In the genomic region with DNA sequence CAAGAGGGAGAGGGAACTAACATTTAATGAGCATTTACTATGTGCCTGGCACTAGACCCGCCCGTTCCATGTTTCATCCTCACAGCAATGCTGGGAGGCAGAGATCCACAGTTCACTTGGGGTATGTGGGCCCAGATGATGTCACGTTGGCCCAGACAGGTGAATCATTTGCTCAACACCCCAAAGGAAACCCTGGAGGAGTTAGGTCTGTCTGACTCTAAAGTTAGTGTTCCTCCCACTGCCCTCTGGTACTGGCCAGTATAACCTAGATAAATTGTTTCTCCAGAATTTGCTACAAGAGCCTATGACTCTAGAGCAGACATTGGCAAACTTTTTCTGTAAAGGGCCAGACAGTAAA, we compare ENCODE assay signal across 17 cellular contexts.
DNase-seq lines count a peak whose midpoint lies in the region; ATAC-seq and TF ChIP-seq lines count a peak whose summit lies in the region.
"Had no signal": no experiment of that assay in that cellular context is flagged by ENCODE, and none has a peak within 500 bp of the region (broad histone marks: within the 10 kb centered on the region; RNA-seq: fewer than 3 reads in every experiment).

No MANE protein-coding gene starts in this region.

- H3K9me3 Mint-ChIP-seq in activated T-helper 2 cell treated with anti-CD3 and anti-CD28 coated beads, Interferon-gamma antibody, Interleukin-2, Interleukin-4, amounts not matched to agents 10 μg/mL and 5 μg/mL and 100 μg/mL, durations not matched to agents 14 hours and 24 hours and 36 hours: no peaks in the 10 kb centered on the region
- H3K9me3 Mint-ChIP-seq: natural killer cell treated with Interleukin-12 subunit alpha and Interleukin-12 subunit beta and Interleukin-15 and Interleukin-18, amount 100 ng/mL, for 72 hours had no signal

- TF ChIP-seq CTCF in RWPE1 (conservative IDR thresholded peaks at IDR 0.05; ENCODE audit: low read depth) (no peak), fibroblast of lung (conservative IDR thresholded peaks at IDR 0.05 in 1 of 2, IDR thresholded peaks at IDR 0.05 in 1 of 2; ENCODE audit: low read depth in 1 of 2, low read length in 2 of 2) (no peak)

- H3K36me3 ChIP-seq in fibroblast of lung (ENCODE audit: control insufficient read depth, insufficient read depth, low read length): peaks cover 1% of the 10 kb centered on the region
- H3K36me3 ChIP-seq in skeletal muscle satellite cell (ENCODE audit: insufficient read depth, low read length): peaks cover 8% of the 10 kb centered on the region

- H3K9ac ChIP-seq in fibroblast of lung (ENCODE audit: insufficient read depth, low read length) (no peak overlapping the region), skeletal muscle satellite cell (ENCODE audit: low read depth, low read length) (peak overlapping the region; percentile 63)

- H3K27ac Mint-ChIP-seq in activated T-helper 2 cell treated with anti-CD3 and anti-CD28 coated beads, Interferon-gamma antibody, Interleukin-2, Interleukin-4, amounts not matched to agents 10 μg/mL and 5 μg/mL and 100 μg/mL, durations not matched to agents 14 hours and 24 hours and 36 hours: no peak overlapping the region
- H3K27ac Mint-ChIP-seq: activated CD8-positive, alpha-beta T cell treated with anti-CD3 and anti-CD28 coated beads, Interleukin-2, amount 10 ng/mL, durations not matched to agents 7 days and 5 days; natural killer cell treated with Interleukin-12 subunit alpha and Interleukin-12 subunit beta and Interleukin-15 and Interleukin-18, amount 100 ng/mL, for 72 hours had no signal

- no peak overlapping the region for H3K4me3 ChIP-seq in fibroblast of lung (replicated peaks in 1 of 4; ENCODE audit: control extremely low read depth in 1 of 4, insufficient read depth in 1 of 4, low read depth in 3 of 4, low read length in 4 of 4)
- H3K4me3 ChIP-seq in skeletal muscle satellite cell (ENCODE audit: low read length): no peak overlapping the region
- H3K4me3 ChIP-seq: body of pancreas, tibial nerve had no signal

- intact Hi-C loops in activated T-helper 2 cell treated with anti-CD3 and anti-CD28 coated beads, Interferon-gamma antibody, Interleukin-2, Interleukin-4, amounts not matched to agents 10 μg/mL and 5 μg/mL and 100 μg/mL, durations not matched to agents 14 hours and 24 hours and 36 hours (cut with micrococcal nuclease): no loop called here

- H3K9me3 ChIP-seq in fibroblast of lung (ENCODE audit: control insufficient read depth, insufficient read depth, low read depth, low read length) (no peaks in the 10 kb centered on the region), skeletal muscle satellite cell (replicated peaks; ENCODE audit: low read length) (no peaks in the 10 kb centered on the region)
- H3K9me3 ChIP-seq: body of pancreas, tibial nerve had no signal

- H3K4me1 ChIP-seq in fibroblast of lung (ENCODE audit: control insufficient read depth, extremely low read depth, insufficient read depth, low read length) (peaks cover 18% of the 10 kb centered on the region), skeletal muscle satellite cell (ENCODE audit: control insufficient read depth, insufficient read depth, low read length) (peaks cover 32% of the 10 kb centered on the region)
- H3K4me1 ChIP-seq: tibial nerve had no signal

- peaks cover 38% of the 10 kb centered on the region for H3K4me1 Mint-ChIP-seq in activated T-helper 2 cell treated with anti-CD3 and anti-CD28 coated beads, Interferon-gamma antibody, Interleukin-2, Interleukin-4, amounts not matched to agents 10 μg/mL and 5 μg/mL and 100 μg/mL, durations not matched to agents 14 hours and 24 hours and 36 hours (ENCODE audit: low read depth)

- H3K36me3 Mint-ChIP-seq in activated T-helper 2 cell treated with anti-CD3 and anti-CD28 coated beads, Interferon-gamma antibody, Interleukin-2, Interleukin-4, amounts not matched to agents 10 μg/mL and 5 μg/mL and 100 μg/mL, durations not matched to agents 14 hours and 24 hours and 36 hours (ENCODE audit: low read depth): peaks cover 59% of the 10 kb centered on the region

- H3K27ac ChIP-seq in RWPE1: no peak overlapping the region
- H3K27ac ChIP-seq in fibroblast of lung (ENCODE audit: insufficient read depth, low read length): peak overlapping the region; percentile 54
- H3K27ac ChIP-seq: body of pancreas, HL-60, tibial nerve, VCaP had no signal

- H2AFZ ChIP-seq in fibroblast of lung (ENCODE audit: low read length): no peak overlapping the region

- H3K27me3 ChIP-seq in fibroblast of lung (ENCODE audit: control insufficient read depth, insufficient read depth, low read length): no peaks in the 10 kb centered on the region
- H3K27me3 ChIP-seq in skeletal muscle satellite cell (ENCODE audit: control insufficient read depth, insufficient read depth, low read length): no peaks in the 10 kb centered on the region
- H3K27me3 ChIP-seq: body of pancreas, tibial nerve had no signal

- H3K79me2 ChIP-seq in fibroblast of lung (ENCODE audit: control insufficient read depth, insufficient read depth, low read length): no peaks in the 10 kb centered on the region

- no peaks in the 10 kb centered on the region for H3K27me3 Mint-ChIP-seq in activated T-helper 2 cell treated with anti-CD3 and anti-CD28 coated beads, Interferon-gamma antibody, Interleukin-2, Interleukin-4, amounts not matched to agents 10 μg/mL and 5 μg/mL and 100 μg/mL, durations not matched to agents 14 hours and 24 hours and 36 hours (ENCODE audit: low read depth)
- H3K27me3 Mint-ChIP-seq: natural killer cell treated with Interleukin-12 subunit alpha and Interleukin-12 subunit beta and Interleukin-15 and Interleukin-18, amount 100 ng/mL, for 72 hours had no signal

- H3K4me2 ChIP-seq in fibroblast of lung (ENCODE audit: extremely low read depth, insufficient read depth, low read length) (peak overlapping the region; percentile 72), skeletal muscle satellite cell (ENCODE audit: low read length) (peak overlapping the region; percentile 78)

- H3K4me3 Mint-ChIP-seq in activated T-helper 2 cell treated with anti-CD3 and anti-CD28 coated beads, Interferon-gamma antibody, Interleukin-2, Interleukin-4, amounts not matched to agents 10 μg/mL and 5 μg/mL and 100 μg/mL, durations not matched to agents 14 hours and 24 hours and 36 hours (ENCODE audit: low read depth): no peak overlapping the region
- H3K4me3 Mint-ChIP-seq: activated CD8-positive, alpha-beta T cell treated with anti-CD3 and anti-CD28 coated beads, Interleukin-2, amount 10 ng/mL, durations not matched to agents 7 days and 5 days; natural killer cell treated with Interleukin-12 subunit alpha and Interleukin-12 subunit beta and Interleukin-15 and Interleukin-18, amount 100 ng/mL, for 72 hours had no signal

- no peaks in the 10 kb centered on the region for H4K20me1 ChIP-seq in fibroblast of lung (ENCODE audit: control insufficient read depth, extremely low read depth, insufficient read depth, low read length)

- CTCF ChIA-PET in RWPE1 (lab: Yijun Ruan, JAX): interaction anchor here (0.7 kb wide), 1 partner anchor 17 kb away, joined by 12 read pairs; no protein-coding TSS in a partner anchor

- POLR2A ChIA-PET in RWPE1 (lab: Yijun Ruan, JAX; ENCODE audit: low non-redundant PET): no interaction called here

- peak; percentile 37 for DNase-seq in EH (ENCODE audit: low read depth)
- DNase-seq in RWPE1 (ENCODE audit: low spot score): peak; percentile 16
- DNase-seq in fibroblast of lung (ENCODE audit: low read depth in 2 of 2): peak in 1 of 2 donors; percentile 82
- DNase-seq in activated T-helper 2 cell treated with anti-CD3 and anti-CD28 coated beads, Interferon-gamma antibody, Interleukin-2, Interleukin-4, amounts not matched to agents 10 μg/mL and 5 μg/mL and 100 μg/mL, durations not matched to agents 14 hours and 24 hours and 36 hours (ENCODE audit: low spot score): no peak
- no peak for DNase-seq in amniotic stem cell (lab: John Stamatoyannopoulos, UW)
- DNase-seq in NCI-H2081 (lab: John Stamatoyannopoulos, UW): no peak
- DNase-seq: activated CD8-positive, alpha-beta T cell treated with anti-CD3 and anti-CD28 coated beads, Interleukin-2, amount 10 ng/mL, durations not matched to agents 7 days and 5 days; body of pancreas; Karpas-422; NCI-H1436 treated with DMSO at 0.1 percent for 48 hours; OCI-M1 had no signal

- no peak for ATAC-seq in HG03139 (IDR thresholded peaks at IDR 0.05; ENCODE audit: unreplicated experiment)
- ATAC-seq: activated CD8-positive, alpha-beta T cell treated with anti-CD3 and anti-CD28 coated beads, Interleukin-2, amount 10 ng/mL, durations not matched to agents 7 days and 5 days; body of pancreas; natural killer cell treated with Interleukin-12 subunit alpha and Interleukin-12 subunit beta and Interleukin-15 and Interleukin-18, amount 100 ng/mL, for 72 hours had no signal

Comparison
In these comparisons a context has a peak if more than half of its experiments do, and no peak if none do; other contexts are left out.
1. DNase-seq: peak in EH (single experiment) and RWPE1 (single experiment); none in activated T-helper 2 cell treated with anti-CD3 and anti-CD28 coated beads, Interferon-gamma antibody, Interleukin-2, Interleukin-4, amounts not matched to agents 10 μg/mL and 5 μg/mL and 100 μg/mL, durations not matched to agents 14 hours and 24 hours and 36 hours (single experiment), amniotic stem cell (single experiment) and NCI-H2081 (0 of 2).